ENCODE assay signal across 9 cellular contexts in genomic region chr3:98612587-98612986, GRCh38. TPM values are rescaled to one million over a fixed set of nuclear protein-coding genes. Genes with fewer than 3 reads are reported as not detected.
DNase-seq lines count a peak whose midpoint lies in the region; ATAC-seq and TF ChIP-seq lines count a peak whose summit lies in the region.
"Had no signal": no experiment of that assay in that cellular context is flagged by ENCODE, and none has a peak within 500 bp of the region (broad histone marks: within the 10 kb centered on the region; RNA-seq: fewer than 3 reads in every experiment).

No MANE protein-coding gene starts in this region.

- H3K27me3 ChIP-seq in Peyer's patch (no peaks in the 10 kb centered on the region), right atrium auricular region (no peaks in the 10 kb centered on the region)

- H3K27ac ChIP-seq in Peyer's patch (peak overlapping the region in 1 of 4 donors; percentile 39), right atrium auricular region (no peak overlapping the region)

- peak; percentile 47 for ATAC-seq in GM19328 (IDR thresholded peaks at IDR 0.05; ENCODE audit: unreplicated experiment)
- ATAC-seq in HG03378 (IDR thresholded peaks at IDR 0.05; ENCODE audit: unreplicated experiment), result peak; percentile 50

- peak overlapping the region in 1 of 2 donors; percentile 76 for H3K4me3 Mint-ChIP-seq in CD14-positive monocyte
- no peak overlapping the region for H3K4me3 Mint-ChIP-seq in dendritic cell treated with granulocyte-macrophage colony-stimulating factor and Interleukin-4, amounts not matched to agents 40 ng/mL and 50 ng/mL, for 4 days
- H3K4me3 Mint-ChIP-seq: T-helper 1 cell treated with Interleukin-12 subunit alpha and Interleukin-12 subunit beta and Interleukin-4 antibody, amounts not matched to agents 30 μg/mL and 1 μg/mL, for 36 hours had no signal

- H3K9me3 ChIP-seq in Peyer's patch (no peaks in the 10 kb centered on the region), right atrium auricular region (no peaks in the 10 kb centered on the region)

- intact Hi-C loops in CD14-positive monocyte (cut with micrococcal nuclease), result no loop called here
- intact Hi-C loops in dendritic cell treated with granulocyte-macrophage colony-stimulating factor and Interleukin-4, amounts not matched to agents 40 ng/mL and 50 ng/mL, for 4 days (cut with micrococcal nuclease), result no loop called here

- TF ChIP-seq CTCF in CD14-positive monocyte (IDR thresholded peaks at IDR 0.05) (no peak), Peyer's patch (IDR thresholded peaks at IDR 0.05) (no peak), right atrium auricular region (IDR thresholded peaks at IDR 0.05) (no peak)

- peaks cover 13% of the 10 kb centered on the region for H3K4me1 Mint-ChIP-seq in CD14-positive monocyte
- H3K4me1 Mint-ChIP-seq in dendritic cell treated with granulocyte-macrophage colony-stimulating factor and Interleukin-4, amounts not matched to agents 40 ng/mL and 50 ng/mL, for 4 days (ENCODE audit: low read depth), result peaks cover 17% of the 10 kb centered on the region

- H3K4me3 ChIP-seq in Peyer's patch (no peak overlapping the region), right atrium auricular region (no peak overlapping the region)

- peaks cover 0 to 1% (median 0%) of the 10 kb centered on the region in 3 donors for H3K27me3 Mint-ChIP-seq in CD14-positive monocyte (ENCODE audit: low read depth in 3 of 3)
- H3K27me3 Mint-ChIP-seq in dendritic cell treated with granulocyte-macrophage colony-stimulating factor and Interleukin-4, amounts not matched to agents 40 ng/mL and 50 ng/mL, for 4 days, result no peaks in the 10 kb centered on the region

- no peaks in the 10 kb centered on the region for H3K36me3 Mint-ChIP-seq in CD14-positive monocyte
- no peaks in the 10 kb centered on the region for H3K36me3 Mint-ChIP-seq in dendritic cell treated with granulocyte-macrophage colony-stimulating factor and Interleukin-4, amounts not matched to agents 40 ng/mL and 50 ng/mL, for 4 days (ENCODE audit: low read depth)

- peak overlapping the region; percentile 28 to 83 (median 68) for H3K27ac Mint-ChIP-seq in CD14-positive monocyte
- H3K27ac Mint-ChIP-seq in dendritic cell treated with granulocyte-macrophage colony-stimulating factor and Interleukin-4, amounts not matched to agents 40 ng/mL and 50 ng/mL, for 4 days, result peak overlapping the region; percentile 95
- H3K27ac Mint-ChIP-seq: T-helper 1 cell treated with Interleukin-12 subunit alpha and Interleukin-12 subunit beta and Interleukin-4 antibody, amounts not matched to agents 30 μg/mL and 1 μg/mL, for 36 hours had no signal

- no peak for TF ChIP-seq POLR2A in Peyer's patch (IDR thresholded peaks at IDR 0.05)

- H3K4me1 ChIP-seq in Peyer's patch (no peaks in the 10 kb centered on the region), right atrium auricular region (no peaks in the 10 kb centered on the region)

- DNase-seq in CD14-positive monocyte (ENCODE audit: low spot score) (no peak), DMS114 treated with DMSO at 0.1 percent for 48 hours (lab: John Stamatoyannopoulos, UW; ENCODE audit: unreplicated experiment) (no peak), Peyer's patch (no peak), occipital lobe (lab: John Stamatoyannopoulos, UW) (no peak), right atrium auricular region (ENCODE audit: low spot score) (no peak)

- H3K9me3 Mint-ChIP-seq in CD14-positive monocyte, result peaks cover 0 to 9% (median 4%) of the 10 kb centered on the region in 7 donors
- peaks cover 15% of the 10 kb centered on the region for H3K9me3 Mint-ChIP-seq in dendritic cell treated with granulocyte-macrophage colony-stimulating factor and Interleukin-4, amounts not matched to agents 40 ng/mL and 50 ng/mL, for 4 days
- H3K9me3 Mint-ChIP-seq: T-helper 1 cell treated with Interleukin-12 subunit alpha and Interleukin-12 subunit beta and Interleukin-4 antibody, amounts not matched to agents 30 μg/mL and 1 μg/mL, for 36 hours had no signal

- H3K36me3 ChIP-seq in Peyer's patch (no peaks in the 10 kb centered on the region), right atrium auricular region (no peaks in the 10 kb centered on the region)

RNA-seq across cellular contexts. Expression of gene CPOX, which starts 19.2 kb away (rescaled TPM):
- 1 to 10 TPM; 4.2 to 5.2 TPM for polyA plus RNA-seq in CD14-positive monocyte
- total RNA-seq in Peyer's patch, result 10 to 100 TPM; 16.8 to 68.5 (median 36.0) TPM
- total RNA-seq in occipital lobe, result 20.3 TPM
- 1 to 10 TPM; 7.8 to 9.1 TPM for total RNA-seq in right atrium auricular region
